In genomic region chr6:99434702-99435530, GRCh38 we compare ENCODE assay signal across 8 cellular contexts. TPM values are rescaled to one million over a fixed set of nuclear protein-coding genes. Genes with fewer than 3 reads are reported as not detected.
DNase-seq lines count a peak whose midpoint lies in the region; ATAC-seq and TF ChIP-seq lines count a peak whose summit lies in the region.

No MANE protein-coding gene starts in this region.

- intact Hi-C loops in naive thymus-derived CD4-positive, alpha-beta T cell (cut with micrococcal nuclease), result loop anchor here (1.0 kb wide), 1 partner anchor 311 kb away; no protein-coding TSS in a partner anchor

- no peak overlapping the region for H3K4me3 ChIP-seq in naive thymus-derived CD4-positive, alpha-beta T cell (ENCODE audit: low read length)
- no peak overlapping the region for H3K4me3 ChIP-seq in HAP-1

- H3K27ac Mint-ChIP-seq in naive thymus-derived CD4-positive, alpha-beta T cell, result no peak overlapping the region

- H3K9me3 Mint-ChIP-seq in naive thymus-derived CD4-positive, alpha-beta T cell, result no peaks in the 10 kb centered on the region

- no peaks in the 10 kb centered on the region for H3K27me3 ChIP-seq in naive thymus-derived CD4-positive, alpha-beta T cell (ENCODE audit: control insufficient read depth in 2 of 2, insufficient read depth in 2 of 2, low read length in 2 of 2)
- no peaks in the 10 kb centered on the region for H3K27me3 ChIP-seq in HAP-1 (ENCODE audit: low read depth)

- DNase-seq in A172 (ENCODE audit: low spot score), result peak; percentile 10
- peak; percentile 14 for DNase-seq in NCI-H748 treated with DMSO at 0.1 percent for 48 hours (lab: John Stamatoyannopoulos, UW)
- DNase-seq in dermis microvascular lymphatic vessel endothelial cell (ENCODE audit: low read depth in 2 of 2), result peak; percentile 25 to 42
- DNase-seq in naive thymus-derived CD4-positive, alpha-beta T cell, result peak in 3 of 9 donors; percentile 12 to 25 (median 16)
- no peak for DNase-seq in HAP-1 (ENCODE audit: low spot score in 2 of 2)
- no peak for DNase-seq in UCSD-AML1 (lab: John Stamatoyannopoulos, UW; ENCODE audit: unreplicated experiment)

- no peaks in the 10 kb centered on the region for H3K9me3 ChIP-seq in naive thymus-derived CD4-positive, alpha-beta T cell (ENCODE audit: control insufficient read depth in 2 of 3, low read length in 3 of 3)
- no peaks in the 10 kb centered on the region for H3K9me3 ChIP-seq in HAP-1

- peaks cover 0 to 6% (median 0%) of the 10 kb centered on the region in 5 donors for H3K36me3 Mint-ChIP-seq in naive thymus-derived CD4-positive, alpha-beta T cell

- peaks cover 0 to 5% (median 0%) of the 10 kb centered on the region in 3 experiments for H3K36me3 ChIP-seq in naive thymus-derived CD4-positive, alpha-beta T cell (ENCODE audit: control insufficient read depth in 2 of 3, insufficient read depth in 3 of 3, low read length in 3 of 3)
- 0 out of 2 replicates have a peak, but pooled peaks cover 2% of the 10 kb centered on the region for H3K36me3 ChIP-seq in HAP-1 (replicated peaks)

- POLR2A ChIA-PET in naive thymus-derived CD4-positive, alpha-beta T cell (lab: Charles Lee), result interaction anchor here (1.0 to 1.8 kb wide), 2 partner anchors 9 to 140 kb away, joined by 3 to 6 read pairs; partner anchors contain the start of gene PNISR

- in situ Hi-C loops in HAP-1 (cut with MboI; ENCODE audit: low sequenced_read_pairs), result no loop called here

- CTCF ChIA-PET in naive thymus-derived CD4-positive, alpha-beta T cell (lab: Charles Lee), result interaction anchor here (0.6 to 1.4 kb wide), 5 partner anchors 9 to 103 kb away, joined by 3 to 4 read pairs (median 3); no protein-coding TSS in a partner anchor

- H3K27ac ChIP-seq in naive thymus-derived CD4-positive, alpha-beta T cell (ENCODE audit: low read depth, low read length), result no peak overlapping the region

- H3K27me3 Mint-ChIP-seq in naive thymus-derived CD4-positive, alpha-beta T cell, result no peaks in the 10 kb centered on the region

- peaks cover 0 to 4% (median 0%) of the 10 kb centered on the region in 7 donors for H3K4me1 Mint-ChIP-seq in naive thymus-derived CD4-positive, alpha-beta T cell

- peak; percentile 88 for ATAC-seq in HG02870 (IDR thresholded peaks at IDR 0.05; ENCODE audit: unreplicated experiment)
- ATAC-seq in naive thymus-derived CD4-positive, alpha-beta T cell, result peak; percentile 87

- H3K4me1 ChIP-seq in naive thymus-derived CD4-positive, alpha-beta T cell (ENCODE audit: control insufficient read depth in 2 of 2, insufficient read depth in 2 of 2, low read length in 2 of 2), result no peaks in the 10 kb centered on the region
- H3K4me1 ChIP-seq in HAP-1, result peaks cover 3% of the 10 kb centered on the region

- no peak overlapping the region for H3K4me3 Mint-ChIP-seq in naive thymus-derived CD4-positive, alpha-beta T cell

- peak; percentile 33 for TF ChIP-seq CTCF in GM12873 (IDR thresholded peaks at IDR 0.05; ENCODE audit: insufficient read depth, low read depth, low read length, missing control alignments)

RNA-seq across cellular contexts. Expression of gene PNISR, which starts 9.8 kb away (rescaled TPM):
- total RNA-seq in A172 (2014; rRNA removed; shearing (Covaris generic)), result 43.2 and 56.6 TPM in 2 replicates
- total RNA-seq in dermis microvascular lymphatic vessel endothelial cell, result 27.7 and 37.3 TPM in 2 replicates
- total RNA-seq in naive thymus-derived CD4-positive, alpha-beta T cell, result 100 to 1,000 TPM; 146 to 423 (median 302) TPM
- polyA plus RNA-seq in naive thymus-derived CD4-positive, alpha-beta T cell, result 100 to 1,000 TPM in 1 of 2 donors, 10 to 100 TPM in 1; 75.2 to 102 TPM

RNA-seq across cellular contexts. Expression of gene COQ3, which starts 40.9 kb away (rescaled TPM):
- 16.7 and 21.4 TPM in 2 replicates for total RNA-seq in A172 (2014; rRNA removed; shearing (Covaris generic))
- 2.9 and 5.5 TPM in 2 replicates for total RNA-seq in dermis microvascular lymphatic vessel endothelial cell
- total RNA-seq in naive thymus-derived CD4-positive, alpha-beta T cell, result 1 to 10 TPM; 1.8 to 7.3 (median 4.2) TPM
- 10 to 100 TPM; 10.6 to 11.4 TPM for polyA plus RNA-seq in naive thymus-derived CD4-positive, alpha-beta T cell

Comparison
In these comparisons a context has a peak if more than half of its experiments do, and no peak if none do; other contexts are left out.
1. DNase-seq: peak in A172 (single experiment), NCI-H748 treated with DMSO at 0.1 percent for 48 hours (single experiment) and dermis microvascular lymphatic vessel endothelial cell (2 of 2); none in HAP-1 (0 of 2) and UCSD-AML1 (single experiment).